In the genomic region with DNA sequence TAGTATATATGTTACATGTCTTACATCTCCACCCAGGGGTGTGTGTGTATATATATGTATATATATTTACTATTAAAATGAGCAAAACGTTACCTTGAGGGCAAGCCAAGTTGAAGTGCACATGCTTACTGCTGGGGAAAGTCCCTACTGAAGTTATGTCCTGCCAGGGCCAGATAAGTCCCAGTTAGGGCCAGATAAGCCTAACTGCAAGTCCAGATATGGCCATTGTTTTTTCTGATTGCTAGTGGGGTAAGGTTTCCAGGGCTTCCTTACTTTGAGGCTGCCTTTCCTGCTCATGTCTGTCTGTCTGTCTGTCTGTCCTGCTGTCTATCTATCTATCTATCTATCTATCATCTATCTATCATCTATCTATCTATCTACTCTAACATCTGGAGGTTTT, we compare ENCODE assay signal across 22 cellular contexts.
"Had no signal": no experiment of that assay in that cellular context is flagged by ENCODE, and none has a peak within 500 bp of the region (broad histone marks: within the 10 kb centered on the region; RNA-seq: fewer than 3 reads in every experiment).

No MANE protein-coding gene starts in this region.

- H3K4me3 Mint-ChIP-seq: activated CD4-positive, alpha-beta memory T cell treated with anti-CD3 and anti-CD28 coated beads for 36 hours; activated naive CD4-positive, alpha-beta T cell treated with anti-CD3 and anti-CD28 coated beads for 36 hours; activated naive CD8-positive, alpha-beta T cell treated with anti-CD3 and anti-CD28 coated beads, Interleukin-2, amount 10 ng/mL, durations not matched to agents 7 days and 5 days; naive B cell; neural crest cell; stimulated activated effector memory CD8-positive, alpha-beta T cell treated with anti-CD3 and anti-CD28 coated beads, Interleukin-12 subunit alpha, Interleukin-12 subunit beta, amount 100 ng/mL, for 72 hours; stimulated activated naive CD8-positive, alpha-beta T cell treated with anti-CD3 and anti-CD28 coated beads, Interleukin-15, amount 100 ng/mL, for 72 hours had no signal

- H3K36me3 Mint-ChIP-seq: activated CD4-positive, alpha-beta memory T cell treated with anti-CD3 and anti-CD28 coated beads for 36 hours; activated naive CD8-positive, alpha-beta T cell treated with anti-CD3 and anti-CD28 coated beads, Interleukin-2, amount 10 ng/mL, durations not matched to agents 7 days and 5 days; naive B cell; stimulated activated effector memory CD8-positive, alpha-beta T cell treated with anti-CD3 and anti-CD28 coated beads, Interleukin-12 subunit alpha, Interleukin-12 subunit beta, amount 100 ng/mL, for 72 hours had no signal

- H3K27ac Mint-ChIP-seq: activated CD4-positive, alpha-beta memory T cell treated with anti-CD3 and anti-CD28 coated beads for 36 hours; activated naive CD4-positive, alpha-beta T cell treated with anti-CD3 and anti-CD28 coated beads for 36 hours; activated naive CD8-positive, alpha-beta T cell treated with anti-CD3 and anti-CD28 coated beads, Interleukin-2, amount 10 ng/mL, durations not matched to agents 7 days and 5 days; naive B cell; stimulated activated effector memory CD8-positive, alpha-beta T cell treated with anti-CD3 and anti-CD28 coated beads, Interleukin-12 subunit alpha, Interleukin-12 subunit beta, amount 100 ng/mL, for 72 hours; stimulated activated naive CD8-positive, alpha-beta T cell treated with anti-CD3 and anti-CD28 coated beads, Interleukin-15, amount 100 ng/mL, for 72 hours had no signal

- H3K9me3 Mint-ChIP-seq: activated CD4-positive, alpha-beta memory T cell treated with anti-CD3 and anti-CD28 coated beads for 36 hours; activated naive CD4-positive, alpha-beta T cell treated with anti-CD3 and anti-CD28 coated beads for 36 hours; neural crest cell; stimulated activated effector memory CD8-positive, alpha-beta T cell treated with anti-CD3 and anti-CD28 coated beads, Interleukin-12 subunit alpha, Interleukin-12 subunit beta, amount 100 ng/mL, for 72 hours; stimulated activated naive CD8-positive, alpha-beta T cell treated with anti-CD3 and anti-CD28 coated beads, Interleukin-15, amount 100 ng/mL, for 72 hours had no signal

- H3K4me1 Mint-ChIP-seq: naive B cell; neural crest cell; stimulated activated effector memory CD8-positive, alpha-beta T cell treated with anti-CD3 and anti-CD28 coated beads, Interleukin-12 subunit alpha, Interleukin-12 subunit beta, amount 100 ng/mL, for 72 hours had no signal

- DNase-seq: activated CD4-positive, alpha-beta memory T cell treated with anti-CD3 and anti-CD28 coated beads for 36 hours; activated CD4-positive, alpha-beta T cell treated with anti-CD3 and anti-CD28 coated beads for 48 hours; activated CD4-positive, CD25-positive, alpha-beta regulatory T cell; activated effector memory CD4-positive, alpha-beta T cell treated with Interleukin-2 at 50 U/mL for 16 hours; activated naive CD4-positive, alpha-beta T cell treated with anti-CD3 and anti-CD28 coated beads for 36 hours; activated naive CD8-positive, alpha-beta T cell treated with anti-CD3 and anti-CD28 coated beads, Interleukin-2, amount 10 ng/mL, durations not matched to agents 7 days and 5 days; activated T-cell treated with anti-CD3 and anti-CD28 coated beads, Interleukin-2, amount 50 U/mL, for 48 hours; amniotic stem cell; cortex of kidney; foreskin keratinocyte; mesenchymal stem cell; naive B cell; occipital lobe; small intestine; stimulated activated CD4-positive, alpha-beta T cell treated with anti-CD3 and anti-CD28 coated beads, Interleukin-2, amount 100 ng/mL, for 24 hours; stimulated activated naive CD8-positive, alpha-beta T cell treated with anti-CD3 and anti-CD28 coated beads, Interleukin-15, amount 100 ng/mL, for 72 hours; T-helper 2 cell had no signal

- H3K4me3 ChIP-seq: suprapubic skin, tibial nerve had no signal

- ATAC-seq: foreskin keratinocyte; sciatic nerve; stimulated activated effector memory CD8-positive, alpha-beta T cell treated with anti-CD3 and anti-CD28 coated beads, Interleukin-12 subunit alpha, Interleukin-12 subunit beta, amount 100 ng/mL, for 72 hours; stimulated activated naive CD8-positive, alpha-beta T cell treated with anti-CD3 and anti-CD28 coated beads, Interleukin-15, amount 100 ng/mL, for 72 hours had no signal

- H3K27me3 Mint-ChIP-seq: activated CD4-positive, alpha-beta memory T cell treated with anti-CD3 and anti-CD28 coated beads for 36 hours had no signal
